1 cellular context compared by ENCODE assay signal in genomic region chr19:6374711-6375410, GRCh38.
TF ChIP-seq lines count a peak whose summit lies in the region.

No MANE protein-coding gene starts in this region.

TF ChIP-seq in HepG2, 621 proteins besides CTCF, POLR2A, EP300 and RAD21:
- TF ChIP-seq AGO2 (optimal IDR thresholded peaks at IDR 0.05; ENCODE audit: low read depth, low read length) = peak; percentile 9
- TF ChIP-seq ZNF446 (CRISPR knock-in tag; IDR thresholded peaks at IDR 0.05) = no peak
- TF ChIP-seq RBFOX2 (IDR thresholded peaks at IDR 0.05; ENCODE audit: low read depth, low read length) = 0 out of 2 replicates have a peak, but pooled peaks have one; percentile 27
- TF ChIP-seq PHF8 (CRISPR knock-in tag; IDR thresholded peaks at IDR 0.05) = 0 out of 2 replicates have a peak, but pooled peaks have one; percentile 1
